ENCODE assay signal across 29 cellular contexts in genomic region chr2:159054032-159054334, GRCh38.
DNase-seq lines count a peak whose midpoint lies in the region; ATAC-seq and TF ChIP-seq lines count a peak whose summit lies in the region.
"Had no signal": no experiment of that assay in that cellular context is flagged by ENCODE, and none has a peak within 500 bp of the region (broad histone marks: within the 10 kb centered on the region; RNA-seq: fewer than 3 reads in every experiment).

No MANE protein-coding gene starts in this region.

- H2AK5ac ChIP-seq in mesenchymal stem cell (ENCODE audit: low read length, severe bottlenecking): peak overlapping the region; percentile 24

- 84% methylated on average over 1 of the region's 3 CpGs for WGBS in mesenchymal stem cell
- WGBS in aorta, 2 donors: 88 to 89% methylated on average over 3 of the region's 3 CpGs

- no peak overlapping the region for H2AFZ ChIP-seq in mesenchymal stem cell (ENCODE audit: low read depth, low read length)
- H2AFZ ChIP-seq: PC-9 had no signal

- H3K23ac ChIP-seq in mesenchymal stem cell (ENCODE audit: low read length in 2 of 2): no peak overlapping the region

- no peaks in the 10 kb centered on the region for H3K4me1 Mint-ChIP-seq in immature natural killer cell
- peaks cover 24% of the 10 kb centered on the region for H3K4me1 Mint-ChIP-seq in Caco-2 (ENCODE audit: low read depth, unreplicated experiment)

- DNase-seq in left ventricle myocardium inferior: no peak
- DNase-seq in cardiac septum (ENCODE audit: low spot score): no peak
- DNase-seq in WERI-Rb-1: peak; percentile 80
- DNase-seq in mesenchymal stem cell: no peak
- no peak for DNase-seq in immature natural killer cell
- no peak for DNase-seq in Caco-2
- no peak for DNase-seq in posterior cingulate gyrus
- no peak for DNase-seq in aorta
- DNase-seq: CD8-positive, alpha-beta T cell; DMS 273 treated with DMSO at 0.1 percent for 48 hours; DMS79; EL; GDM1; GOT3; NCI-H1092; NCI-H1417 treated with DMSO at 0.1 percent for 48 hours; NCI-H1694 treated with DMSO at 0.1 percent for 48 hours; NCI-H2081; NCI-H2171 treated with DMSO at 0.1 percent for 48 hours; NCI-H345; NCI-H524; NCI-H774; PC-9; Right ventricle myocardium superior; RPMI8226 had no signal

- H4K8ac ChIP-seq in mesenchymal stem cell (ENCODE audit: low read length): no peak overlapping the region

- H3K4me1 ChIP-seq in left ventricle myocardium inferior: peaks cover 89% of the 10 kb centered on the region
- H3K4me1 ChIP-seq in mesenchymal stem cell (ENCODE audit: control insufficient read depth, insufficient read depth, low read depth, low read length): no peaks in the 10 kb centered on the region
- peaks cover 11% of the 10 kb centered on the region for H3K4me1 ChIP-seq in Caco-2
- peaks cover 2 to 11% of the 10 kb centered on the region in 2 donors for H3K4me1 ChIP-seq in aorta (ENCODE audit: control insufficient read depth in 1 of 2, insufficient read depth in 2 of 2, low read length in 2 of 2)
- H3K4me1 ChIP-seq: HAP-1 had no signal

- no peak overlapping the region for H3K4ac ChIP-seq in mesenchymal stem cell (ENCODE audit: low read depth in 1 of 2, low read length in 2 of 2)

- peak overlapping the region in 1 of 2 experiments; percentile 14 for H3K18ac ChIP-seq in mesenchymal stem cell (ENCODE audit: low read depth in 1 of 2, low read length in 2 of 2)

- H2BK12ac ChIP-seq in mesenchymal stem cell (ENCODE audit: low read length in 2 of 2): peak overlapping the region in 1 of 2 experiments; percentile 12

- POLR2A ChIA-PET in Caco-2 (lab: Charles Lee): no interaction called here

- TF ChIP-seq CTCF in left ventricle myocardium inferior (IDR thresholded peaks at IDR 0.05; ENCODE audit: borderline replicate concordance) (no peak), WERI-Rb-1 (IDR thresholded peaks at IDR 0.05; ENCODE audit: low read depth, low read length) (no peak), Caco-2 (IDR thresholded peaks at IDR 0.05; ENCODE audit: insufficient read depth in 1 of 2, low read depth in 1 of 2, low read length in 1 of 2, severe bottlenecking in 1 of 2, unreplicated experiment in 1 of 2) (no peak)

- BruUV-seq in Caco-2 (replicated peaks; lab: Mats Ljungman, UMichigan): no TSS peak

- H3K27me3 ChIP-seq in left ventricle myocardium inferior (ENCODE audit: low read depth): no peaks in the 10 kb centered on the region
- no peaks in the 10 kb centered on the region for H3K27me3 ChIP-seq in WERI-Rb-1 (ENCODE audit: insufficient read depth, low read depth, severe bottlenecking)
- no peaks in the 10 kb centered on the region for H3K27me3 ChIP-seq in mesenchymal stem cell (ENCODE audit: control insufficient read depth in 1 of 2, insufficient read depth in 1 of 2, low read length in 2 of 2)
- no peaks in the 10 kb centered on the region for H3K27me3 ChIP-seq in Caco-2 (replicated peaks; ENCODE audit: control insufficient read depth, insufficient read depth, low read length)
- no peaks in the 10 kb centered on the region for H3K27me3 ChIP-seq in aorta (ENCODE audit: control insufficient read depth in 1 of 2, insufficient read depth in 2 of 2, low read length in 1 of 2)
- H3K27me3 ChIP-seq: SJSA1 had no signal

- H3K9me3 Mint-ChIP-seq in immature natural killer cell: no peaks in the 10 kb centered on the region
- H3K9me3 Mint-ChIP-seq in Caco-2 (ENCODE audit: unreplicated experiment): no peaks in the 10 kb centered on the region
- H3K9me3 Mint-ChIP-seq: CD8-positive, alpha-beta T cell had no signal

- peak overlapping the region; percentile 59 for H4K91ac ChIP-seq in mesenchymal stem cell (ENCODE audit: low read length)

- H3K4me3 ChIP-seq in left ventricle myocardium inferior: no peak overlapping the region
- no peak overlapping the region for H3K4me3 ChIP-seq in WERI-Rb-1 (ENCODE audit: low read depth, low read length)
- no peak overlapping the region for H3K4me3 ChIP-seq in mesenchymal stem cell (ENCODE audit: insufficient read depth in 1 of 2, low read depth in 1 of 2, low read length in 2 of 2)
- no peak overlapping the region for H3K4me3 ChIP-seq in Caco-2 (ENCODE audit: low read depth, low read length)
- no peak overlapping the region for H3K4me3 ChIP-seq in aorta (ENCODE audit: low read length in 2 of 2)
- H3K4me3 ChIP-seq: A549, HAP-1, PC-9, SJSA1 had no signal

- H2BK120ac ChIP-seq in mesenchymal stem cell (ENCODE audit: low read depth, low read length): no peak overlapping the region

- no peak overlapping the region for H3K14ac ChIP-seq in mesenchymal stem cell (ENCODE audit: low read length in 2 of 2)

- CTCF ChIA-PET in Caco-2 (lab: Charles Lee): interaction anchor here (0.5 kb wide), 1 partner anchor 274 kb away, joined by 3 read pairs; no protein-coding TSS in a partner anchor

- no peak for ATAC-seq in aorta (ENCODE audit: low FRiP score)
- ATAC-seq: A549; CD8-positive, alpha-beta T cell had no signal

- no peak overlapping the region for H3K9ac ChIP-seq in mesenchymal stem cell (ENCODE audit: low read length)

- intact Hi-C loops in left ventricle myocardium inferior (cut with micrococcal nuclease): no loop called here
- intact Hi-C loops in cardiac septum (cut with DNase I): no loop called here
- intact Hi-C loops in Caco-2 (cut with micrococcal nuclease; ENCODE audit: unreplicated experiment): no loop called here
- intact Hi-C loops in posterior cingulate gyrus (cut with DNase I): no loop called here
- intact Hi-C loops in aorta (cut with DNase I): no loop called here

- peaks cover 42% of the 10 kb centered on the region for H3K79me1 ChIP-seq in mesenchymal stem cell (replicated peaks; ENCODE audit: low read length, poor library complexity, severe bottlenecking)

- H3K9me3 ChIP-seq in left ventricle myocardium inferior (replicated peaks) (no peaks in the 10 kb centered on the region), WERI-Rb-1 (ENCODE audit: severe bottlenecking) (no peaks in the 10 kb centered on the region), mesenchymal stem cell (ENCODE audit: control insufficient read depth, low read length) (no peaks in the 10 kb centered on the region), Caco-2 (no peaks in the 10 kb centered on the region), aorta (ENCODE audit: control insufficient read depth, low read length) (no peaks in the 10 kb centered on the region)
- H3K9me3 ChIP-seq: A549, HAP-1, SJSA1 had no signal

- H2BK15ac ChIP-seq in mesenchymal stem cell (ENCODE audit: low read depth, poor library complexity, severe bottlenecking): no peak overlapping the region

- peak overlapping the region; percentile 14 for H3K27ac ChIP-seq in left ventricle myocardium inferior (replicated peaks)
- H3K27ac ChIP-seq in WERI-Rb-1: peak overlapping the region; percentile 28
- no peak overlapping the region for H3K27ac ChIP-seq in mesenchymal stem cell (ENCODE audit: low read length, poor library complexity, severe bottlenecking)
- no peak overlapping the region for H3K27ac ChIP-seq in aorta (ENCODE audit: low read depth in 1 of 2, low read length in 2 of 2)
- H3K27ac ChIP-seq: A549, C4-2B, PC-9 had no signal

- H3K4me2 ChIP-seq in mesenchymal stem cell (ENCODE audit: low read length, poor library complexity, severe bottlenecking): no peak overlapping the region
- H3K4me2 ChIP-seq: A549, PC-9 had no signal

- no peaks in the 10 kb centered on the region for H3K36me3 ChIP-seq in left ventricle myocardium inferior
- H3K36me3 ChIP-seq in WERI-Rb-1: no peaks in the 10 kb centered on the region
- no peaks in the 10 kb centered on the region for H3K36me3 ChIP-seq in mesenchymal stem cell (ENCODE audit: control insufficient read depth in 1 of 2, insufficient read depth in 2 of 2, low read depth in 1 of 2, low read length in 2 of 2)
- H3K36me3 ChIP-seq in Caco-2 (ENCODE audit: control insufficient read depth, insufficient read depth, low read length): no peaks in the 10 kb centered on the region
- H3K36me3 ChIP-seq in aorta (ENCODE audit: control insufficient read depth in 1 of 2, insufficient read depth in 2 of 2, low read length in 1 of 2): no peaks in the 10 kb centered on the region
- H3K36me3 ChIP-seq: HAP-1, SJSA1 had no signal

- H3K27me3 Mint-ChIP-seq in immature natural killer cell (ENCODE audit: low read depth in 3 of 3) (peaks cover 0 to 4% (median 1%) of the 10 kb centered on the region in 3 donors), Caco-2 (ENCODE audit: insufficient read depth, unreplicated experiment) (no peaks in the 10 kb centered on the region)

- H3K27ac Mint-ChIP-seq in immature natural killer cell (no peak overlapping the region), Caco-2 (ENCODE audit: unreplicated experiment) (no peak overlapping the region)
- H3K27ac Mint-ChIP-seq: CD8-positive, alpha-beta T cell had no signal

- H3K4me3 Mint-ChIP-seq in immature natural killer cell (no peak overlapping the region), Caco-2 (ENCODE audit: unreplicated experiment) (no peak overlapping the region)
- H3K4me3 Mint-ChIP-seq: CD8-positive, alpha-beta T cell had no signal

- H2BK5ac ChIP-seq in mesenchymal stem cell (ENCODE audit: low read depth, low read length, poor library complexity, severe bottlenecking): no peak overlapping the region

- H3K36me3 Mint-ChIP-seq in immature natural killer cell (no peaks in the 10 kb centered on the region), Caco-2 (ENCODE audit: insufficient read depth, unreplicated experiment) (peaks cover 5% of the 10 kb centered on the region)
- H3K36me3 Mint-ChIP-seq: CD8-positive, alpha-beta T cell had no signal

Comparison
In these comparisons a context has a peak if more than half of its experiments do, and no peak if none do; other contexts are left out.
1. H3K27ac ChIP-seq: peak in left ventricle myocardium inferior (single experiment) and WERI-Rb-1 (single experiment); none in mesenchymal stem cell (single experiment) and aorta (0 of 2).